Comparison of ENCODE assay signal across 1 cellular context in genomic region chr14:23104070-23104590, GRCh38.
TF ChIP-seq lines count a peak whose summit lies in the region.

No MANE protein-coding gene starts in this region.

TF ChIP-seq in IMR-90, 13 proteins besides CTCF, POLR2A, EP300 and RAD21:
- no peak for TF ChIP-seq ELK1 (IDR thresholded peaks at IDR 0.05; ENCODE audit: borderline replicate concordance, low read depth, low read length)
TF ChIP-seq in IMR-90: peak in this region for 0.
